In the genomic region with DNA sequence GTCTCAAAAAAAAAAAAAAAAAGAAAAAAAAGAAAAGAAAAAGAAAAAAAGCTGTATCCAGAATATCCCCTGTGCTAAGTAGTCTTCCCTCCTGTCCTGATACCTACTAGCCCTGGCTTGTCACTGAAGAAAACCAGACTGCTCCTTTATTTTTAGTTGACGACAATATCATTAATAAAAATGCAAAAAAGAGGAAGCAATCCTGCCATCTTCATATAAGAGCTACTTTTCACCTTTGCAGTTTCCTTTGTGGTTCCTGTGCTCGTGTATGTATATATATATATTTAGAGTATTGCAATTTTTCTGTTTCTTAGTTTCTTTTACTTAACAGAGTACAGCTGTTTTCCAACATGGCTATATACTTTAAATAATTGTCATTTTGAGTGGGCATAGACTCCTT, we compare ENCODE assay signal across 1 cellular context.
TF ChIP-seq lines count a peak whose summit lies in the region.

No MANE protein-coding gene starts in this region.

TF ChIP-seq in GM12878, 131 proteins besides CTCF, POLR2A, EP300 and RAD21 (continued from another document and continues in another):
- TF ChIP-seq, protein P1, sequence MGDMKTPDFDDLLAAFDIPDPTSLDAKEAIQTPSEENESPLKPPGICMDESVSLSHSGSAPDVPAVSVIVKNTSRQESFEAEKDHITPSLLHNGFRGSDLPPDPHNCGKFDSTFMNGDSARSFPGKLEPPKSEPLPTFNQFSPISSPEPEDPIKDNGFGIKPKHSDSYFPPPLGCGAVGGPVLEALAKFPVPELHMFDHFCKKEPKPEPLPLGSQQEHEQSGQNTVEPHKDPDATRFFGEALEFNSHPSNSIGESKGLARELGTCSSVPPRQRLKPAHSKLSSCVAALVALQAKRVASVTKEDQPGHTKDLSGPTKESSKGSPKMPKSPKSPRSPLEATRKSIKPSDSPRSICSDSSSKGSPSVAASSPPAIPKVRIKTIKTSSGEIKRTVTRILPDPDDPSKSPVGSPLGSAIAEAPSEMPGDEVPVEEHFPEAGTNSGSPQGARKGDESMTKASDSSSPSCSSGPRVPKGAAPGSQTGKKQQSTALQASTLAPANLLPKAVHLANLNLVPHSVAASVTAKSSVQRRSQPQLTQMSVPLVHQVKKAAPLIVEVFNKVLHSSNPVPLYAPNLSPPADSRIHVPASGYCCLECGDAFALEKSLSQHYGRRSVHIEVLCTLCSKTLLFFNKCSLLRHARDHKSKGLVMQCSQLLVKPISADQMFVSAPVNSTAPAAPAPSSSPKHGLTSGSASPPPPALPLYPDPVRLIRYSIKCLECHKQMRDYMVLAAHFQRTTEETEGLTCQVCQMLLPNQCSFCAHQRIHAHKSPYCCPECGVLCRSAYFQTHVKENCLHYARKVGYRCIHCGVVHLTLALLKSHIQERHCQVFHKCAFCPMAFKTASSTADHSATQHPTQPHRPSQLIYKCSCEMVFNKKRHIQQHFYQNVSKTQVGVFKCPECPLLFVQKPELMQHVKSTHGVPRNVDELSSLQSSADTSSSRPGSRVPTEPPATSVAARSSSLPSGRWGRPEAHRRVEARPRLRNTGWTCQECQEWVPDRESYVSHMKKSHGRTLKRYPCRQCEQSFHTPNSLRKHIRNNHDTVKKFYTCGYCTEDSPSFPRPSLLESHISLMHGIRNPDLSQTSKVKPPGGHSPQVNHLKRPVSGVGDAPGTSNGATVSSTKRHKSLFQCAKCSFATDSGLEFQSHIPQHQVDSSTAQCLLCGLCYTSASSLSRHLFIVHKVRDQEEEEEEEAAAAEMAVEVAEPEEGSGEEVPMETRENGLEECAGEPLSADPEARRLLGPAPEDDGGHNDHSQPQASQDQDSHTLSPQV (IDR thresholded peaks at IDR 0.05) = no peak
- TF ChIP-seq FOXM1 (IDR thresholded peaks at IDR 0.05; ENCODE audit: low read depth, low read length) (no peak), RB1 (IDR thresholded peaks at IDR 0.05; ENCODE audit: borderline replicate concordance) (no peak), HDAC2 (IDR thresholded peaks at IDR 0.05) (no peak), MYB (IDR thresholded peaks at IDR 0.05; ENCODE audit: borderline replicate concordance, low read depth, low read length) (no peak), SIN3A (IDR thresholded peaks at IDR 0.05; ENCODE audit: low read depth, low read length) (no peak), SRF (IDR thresholded peaks at IDR 0.05; ENCODE audit: low read depth in 2 of 2, low read length in 2 of 2) (no peak), NFIC (IDR thresholded peaks at IDR 0.05; ENCODE audit: low read depth, low read length) (0 out of 2 replicates have a peak, but pooled peaks have one; percentile 58), PML (IDR thresholded peaks at IDR 0.05; ENCODE audit: low read length) (peak; percentile 29; the same call in 1 of the 2 replicates), EED (IDR thresholded peaks at IDR 0.05; ENCODE audit: low read depth) (peak; percentile 19; the same call in 1 of the 2 replicates), LARP7 (IDR thresholded peaks at IDR 0.05) (no peak), MEF2A (IDR thresholded peaks at IDR 0.05; ENCODE audit: insufficient read depth, low read depth, low read length) (peak; percentile 48; the same call in 1 of the 2 replicates), BMI1 (IDR thresholded peaks at IDR 0.05; ENCODE audit: borderline replicate concordance) (no peak), BRCA1 (IDR thresholded peaks at IDR 0.05; ENCODE audit: low read depth, low read length) (no peak), RUNX3 (IDR thresholded peaks at IDR 0.05; ENCODE audit: low read length) (peak; percentile 80), BCL11A (IDR thresholded peaks at IDR 0.05; ENCODE audit: low read depth, low read length) (0 out of 2 replicates have a peak, but pooled peaks have one; percentile 27), EGR1 (IDR thresholded peaks at IDR 0.05; ENCODE audit: borderline replicate concordance in 1 of 2, low read depth in 2 of 2, low read length in 2 of 2) (no peak), RFX5 (IDR thresholded peaks at IDR 0.05; ENCODE audit: low read depth, low read length) (no peak), PAX8 (IDR thresholded peaks at IDR 0.05) (no peak), CBX3 (IDR thresholded peaks at IDR 0.05; ENCODE audit: borderline replicate concordance, low read depth) (no peak), SUPT20H (IDR thresholded peaks at IDR 0.05; ENCODE audit: borderline replicate concordance, control insufficient read depth, low read depth, low read length) (no peak), FOXK2 (IDR thresholded peaks at IDR 0.05) (no peak), POLR2AphosphoS2 (IDR thresholded peaks at IDR 0.05; ENCODE audit: low read depth, low read length) (no peak), MYC (IDR thresholded peaks at IDR 0.05; ENCODE audit: insufficient read depth, insufficient read length, insufficient replicate concordance, low read length, severe bottlenecking) (no peak), GATAD2B (conservative IDR thresholded peaks at IDR 0.05; ENCODE audit: low read depth) (no peak), CEBPB (IDR thresholded peaks at IDR 0.05; ENCODE audit: borderline replicate concordance in 1 of 2, low read depth in 2 of 2, low read length in 2 of 2) (peak in 1 of 2 experiments; percentile 35; a peak in 1 of 4 replicates), WRNIP1 (IDR thresholded peaks at IDR 0.05; ENCODE audit: borderline replicate concordance, low read depth, low read length) (no peak), KDM1A (IDR thresholded peaks at IDR 0.05; ENCODE audit: borderline replicate concordance) (no peak), ZNF24 (IDR thresholded peaks at IDR 0.05) (no peak), SUZ12 (IDR thresholded peaks at IDR 0.05; ENCODE audit: unreplicated experiment) (no peak), TCF12 (IDR thresholded peaks at IDR 0.05; ENCODE audit: low read depth, low read length) (no peak), EZH2 (IDR thresholded peaks at IDR 0.05; ENCODE audit: borderline replicate concordance, control insufficient read depth, low read depth, low read length) (no peak)
- TF ChIP-seq, protein P2, sequence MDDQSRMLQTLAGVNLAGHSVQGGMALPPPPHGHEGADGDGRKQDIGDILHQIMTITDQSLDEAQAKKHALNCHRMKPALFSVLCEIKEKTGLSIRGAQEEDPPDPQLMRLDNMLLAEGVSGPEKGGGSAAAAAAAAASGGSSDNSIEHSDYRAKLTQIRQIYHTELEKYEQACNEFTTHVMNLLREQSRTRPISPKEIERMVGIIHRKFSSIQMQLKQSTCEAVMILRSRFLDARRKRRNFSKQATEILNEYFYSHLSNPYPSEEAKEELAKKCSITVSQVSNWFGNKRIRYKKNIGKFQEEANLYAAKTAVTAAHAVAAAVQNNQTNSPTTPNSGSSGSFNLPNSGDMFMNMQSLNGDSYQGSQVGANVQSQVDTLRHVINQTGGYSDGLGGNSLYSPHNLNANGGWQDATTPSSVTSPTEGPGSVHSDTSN (IDR thresholded peaks at IDR 0.05; ENCODE audit: insufficient replicate concordance, low read depth, low read length) = no peak
- TF ChIP-seq, protein P3, sequence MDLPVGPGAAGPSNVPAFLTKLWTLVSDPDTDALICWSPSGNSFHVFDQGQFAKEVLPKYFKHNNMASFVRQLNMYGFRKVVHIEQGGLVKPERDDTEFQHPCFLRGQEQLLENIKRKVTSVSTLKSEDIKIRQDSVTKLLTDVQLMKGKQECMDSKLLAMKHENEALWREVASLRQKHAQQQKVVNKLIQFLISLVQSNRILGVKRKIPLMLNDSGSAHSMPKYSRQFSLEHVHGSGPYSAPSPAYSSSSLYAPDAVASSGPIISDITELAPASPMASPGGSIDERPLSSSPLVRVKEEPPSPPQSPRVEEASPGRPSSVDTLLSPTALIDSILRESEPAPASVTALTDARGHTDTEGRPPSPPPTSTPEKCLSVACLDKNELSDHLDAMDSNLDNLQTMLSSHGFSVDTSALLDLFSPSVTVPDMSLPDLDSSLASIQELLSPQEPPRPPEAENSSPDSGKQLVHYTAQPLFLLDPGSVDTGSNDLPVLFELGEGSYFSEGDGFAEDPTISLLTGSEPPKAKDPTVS (IDR thresholded peaks at IDR 0.05; ENCODE audit: low read depth, low read length) = no peak
- TF ChIP-seq, protein P4, sequence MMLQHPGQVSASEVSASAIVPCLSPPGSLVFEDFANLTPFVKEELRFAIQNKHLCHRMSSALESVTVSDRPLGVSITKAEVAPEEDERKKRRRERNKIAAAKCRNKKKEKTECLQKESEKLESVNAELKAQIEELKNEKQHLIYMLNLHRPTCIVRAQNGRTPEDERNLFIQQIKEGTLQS (IDR thresholded peaks at IDR 0.05; ENCODE audit: borderline replicate concordance, extremely low read depth, low read depth, low read length) = no peak
- TF ChIP-seq, protein P5, sequence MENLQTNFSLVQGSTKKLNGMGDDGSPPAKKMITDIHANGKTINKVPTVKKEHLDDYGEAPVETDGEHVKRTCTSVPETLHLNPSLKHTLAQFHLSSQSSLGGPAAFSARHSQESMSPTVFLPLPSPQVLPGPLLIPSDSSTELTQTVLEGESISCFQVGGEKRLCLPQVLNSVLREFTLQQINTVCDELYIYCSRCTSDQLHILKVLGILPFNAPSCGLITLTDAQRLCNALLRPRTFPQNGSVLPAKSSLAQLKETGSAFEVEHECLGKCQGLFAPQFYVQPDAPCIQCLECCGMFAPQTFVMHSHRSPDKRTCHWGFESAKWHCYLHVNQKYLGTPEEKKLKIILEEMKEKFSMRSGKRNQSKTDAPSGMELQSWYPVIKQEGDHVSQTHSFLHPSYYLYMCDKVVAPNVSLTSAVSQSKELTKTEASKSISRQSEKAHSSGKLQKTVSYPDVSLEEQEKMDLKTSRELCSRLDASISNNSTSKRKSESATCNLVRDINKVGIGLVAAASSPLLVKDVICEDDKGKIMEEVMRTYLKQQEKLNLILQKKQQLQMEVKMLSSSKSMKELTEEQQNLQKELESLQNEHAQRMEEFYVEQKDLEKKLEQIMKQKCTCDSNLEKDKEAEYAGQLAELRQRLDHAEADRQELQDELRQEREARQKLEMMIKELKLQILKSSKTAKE (IDR thresholded peaks at IDR 0.05; ENCODE audit: low read depth, poor library complexity, severe bottlenecking) = no peak
- TF ChIP-seq, protein P6, sequence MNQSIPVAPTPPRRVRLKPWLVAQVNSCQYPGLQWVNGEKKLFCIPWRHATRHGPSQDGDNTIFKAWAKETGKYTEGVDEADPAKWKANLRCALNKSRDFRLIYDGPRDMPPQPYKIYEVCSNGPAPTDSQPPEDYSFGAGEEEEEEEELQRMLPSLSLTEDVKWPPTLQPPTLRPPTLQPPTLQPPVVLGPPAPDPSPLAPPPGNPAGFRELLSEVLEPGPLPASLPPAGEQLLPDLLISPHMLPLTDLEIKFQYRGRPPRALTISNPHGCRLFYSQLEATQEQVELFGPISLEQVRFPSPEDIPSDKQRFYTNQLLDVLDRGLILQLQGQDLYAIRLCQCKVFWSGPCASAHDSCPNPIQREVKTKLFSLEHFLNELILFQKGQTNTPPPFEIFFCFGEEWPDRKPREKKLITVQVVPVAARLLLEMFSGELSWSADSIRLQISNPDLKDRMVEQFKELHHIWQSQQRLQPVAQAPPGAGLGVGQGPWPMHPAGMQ (IDR thresholded peaks at IDR 0.05; ENCODE audit: borderline replicate concordance) = no peak
- TF ChIP-seq, protein P7, sequence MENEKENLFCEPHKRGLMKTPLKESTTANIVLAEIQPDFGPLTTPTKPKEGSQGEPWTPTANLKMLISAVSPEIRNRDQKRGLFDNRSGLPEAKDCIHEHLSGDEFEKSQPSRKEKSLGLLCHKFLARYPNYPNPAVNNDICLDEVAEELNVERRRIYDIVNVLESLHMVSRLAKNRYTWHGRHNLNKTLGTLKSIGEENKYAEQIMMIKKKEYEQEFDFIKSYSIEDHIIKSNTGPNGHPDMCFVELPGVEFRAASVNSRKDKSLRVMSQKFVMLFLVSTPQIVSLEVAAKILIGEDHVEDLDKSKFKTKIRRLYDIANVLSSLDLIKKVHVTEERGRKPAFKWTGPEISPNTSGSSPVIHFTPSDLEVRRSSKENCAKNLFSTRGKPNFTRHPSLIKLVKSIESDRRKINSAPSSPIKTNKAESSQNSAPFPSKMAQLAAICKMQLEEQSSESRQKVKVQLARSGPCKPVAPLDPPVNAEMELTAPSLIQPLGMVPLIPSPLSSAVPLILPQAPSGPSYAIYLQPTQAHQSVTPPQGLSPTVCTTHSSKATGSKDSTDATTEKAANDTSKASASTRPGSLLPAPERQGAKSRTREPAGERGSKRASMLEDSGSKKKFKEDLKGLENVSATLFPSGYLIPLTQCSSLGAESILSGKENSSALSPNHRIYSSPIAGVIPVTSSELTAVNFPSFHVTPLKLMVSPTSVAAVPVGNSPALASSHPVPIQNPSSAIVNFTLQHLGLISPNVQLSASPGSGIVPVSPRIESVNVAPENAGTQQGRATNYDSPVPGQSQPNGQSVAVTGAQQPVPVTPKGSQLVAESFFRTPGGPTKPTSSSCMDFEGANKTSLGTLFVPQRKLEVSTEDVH (IDR thresholded peaks at IDR 0.05; ENCODE audit: low read depth, partially characterized antibody) = no peak
- TF ChIP-seq, protein P8, sequence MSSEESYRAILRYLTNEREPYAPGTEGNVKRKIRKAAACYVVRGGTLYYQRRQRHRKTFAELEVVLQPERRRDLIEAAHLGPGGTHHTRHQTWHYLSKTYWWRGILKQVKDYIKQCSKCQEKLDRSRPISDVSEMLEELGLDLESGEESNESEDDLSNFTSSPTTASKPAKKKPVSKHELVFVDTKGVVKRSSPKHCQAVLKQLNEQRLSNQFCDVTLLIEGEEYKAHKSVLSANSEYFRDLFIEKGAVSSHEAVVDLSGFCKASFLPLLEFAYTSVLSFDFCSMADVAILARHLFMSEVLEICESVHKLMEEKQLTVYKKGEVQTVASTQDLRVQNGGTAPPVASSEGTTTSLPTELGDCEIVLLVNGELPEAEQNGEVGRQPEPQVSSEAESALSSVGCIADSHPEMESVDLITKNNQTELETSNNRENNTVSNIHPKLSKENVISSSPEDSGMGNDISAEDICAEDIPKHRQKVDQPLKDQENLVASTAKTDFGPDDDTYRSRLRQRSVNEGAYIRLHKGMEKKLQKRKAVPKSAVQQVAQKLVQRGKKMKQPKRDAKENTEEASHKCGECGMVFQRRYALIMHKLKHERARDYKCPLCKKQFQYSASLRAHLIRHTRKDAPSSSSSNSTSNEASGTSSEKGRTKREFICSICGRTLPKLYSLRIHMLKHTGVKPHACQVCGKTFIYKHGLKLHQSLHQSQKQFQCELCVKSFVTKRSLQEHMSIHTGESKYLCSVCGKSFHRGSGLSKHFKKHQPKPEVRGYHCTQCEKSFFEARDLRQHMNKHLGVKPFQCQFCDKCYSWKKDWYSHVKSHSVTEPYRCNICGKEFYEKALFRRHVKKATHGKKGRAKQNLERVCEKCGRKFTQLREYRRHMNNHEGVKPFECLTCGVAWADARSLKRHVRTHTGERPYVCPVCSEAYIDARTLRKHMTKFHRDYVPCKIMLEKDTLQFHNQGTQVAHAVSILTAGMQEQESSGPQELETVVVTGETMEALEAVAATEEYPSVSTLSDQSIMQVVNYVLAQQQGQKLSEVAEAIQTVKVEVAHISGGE (CRISPR knock-in tag; IDR thresholded peaks at IDR 0.05) = no peak
- TF ChIP-seq, protein P9, sequence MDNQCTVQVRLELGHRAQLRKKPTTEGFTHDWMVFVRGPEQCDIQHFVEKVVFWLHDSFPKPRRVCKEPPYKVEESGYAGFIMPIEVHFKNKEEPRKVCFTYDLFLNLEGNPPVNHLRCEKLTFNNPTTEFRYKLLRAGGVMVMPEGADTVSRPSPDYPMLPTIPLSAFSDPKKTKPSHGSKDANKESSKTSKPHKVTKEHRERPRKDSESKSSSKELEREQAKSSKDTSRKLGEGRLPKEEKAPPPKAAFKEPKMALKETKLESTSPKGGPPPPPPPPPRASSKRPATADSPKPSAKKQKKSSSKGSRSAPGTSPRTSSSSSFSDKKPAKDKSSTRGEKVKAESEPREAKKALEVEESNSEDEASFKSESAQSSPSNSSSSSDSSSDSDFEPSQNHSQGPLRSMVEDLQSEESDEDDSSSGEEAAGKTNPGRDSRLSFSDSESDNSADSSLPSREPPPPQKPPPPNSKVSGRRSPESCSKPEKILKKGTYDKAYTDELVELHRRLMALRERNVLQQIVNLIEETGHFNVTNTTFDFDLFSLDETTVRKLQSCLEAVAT (IDR thresholded peaks at IDR 0.05) = peak; percentile 37; the same call in 1 of the 2 replicates
